ENCODE assay signal across 14 cellular contexts in the genomic region with DNA sequence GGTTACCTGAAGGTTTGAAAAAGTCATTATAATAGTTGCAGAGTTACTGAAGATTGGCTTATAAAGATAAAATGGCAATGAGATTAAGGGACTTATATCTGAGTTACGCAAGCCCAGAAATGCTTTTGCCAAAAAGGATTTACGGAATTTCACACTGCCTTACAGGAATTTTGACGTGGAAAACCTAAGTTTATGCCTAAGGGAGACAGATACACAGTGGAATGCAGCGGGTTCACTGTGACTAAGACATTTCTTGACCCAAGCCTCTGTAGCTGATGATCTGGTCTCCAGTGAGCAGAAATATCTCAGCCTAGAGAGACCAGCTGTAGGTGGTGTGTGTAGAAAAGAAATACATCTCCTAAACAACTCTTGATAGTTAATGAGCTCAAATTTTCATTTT. TPM values are rescaled to one million over a fixed set of nuclear protein-coding genes. Genes with fewer than 3 reads are reported as not detected.
DNase-seq lines count a peak whose midpoint lies in the region; ATAC-seq, FAIRE-seq and TF ChIP-seq lines count a peak whose summit lies in the region.
"Had no signal": no experiment of that assay in that cellular context is flagged by ENCODE, and none has a peak within 500 bp of the region (broad histone marks: within the 10 kb centered on the region; RNA-seq: fewer than 3 reads in every experiment).

No MANE protein-coding gene starts in this region.

- no peak overlapping the region for H4K8ac ChIP-seq in trophoblast cell (ENCODE audit: low read depth, low read length)

- TF ChIP-seq CTCF in RWPE2 (IDR thresholded peaks at IDR 0.05; ENCODE audit: poor library complexity, severe bottlenecking) (no peak), fibroblast of lung (conservative IDR thresholded peaks at IDR 0.05 in 1 of 2, IDR thresholded peaks at IDR 0.05 in 1 of 2; ENCODE audit: low read depth in 1 of 2, low read length in 2 of 2) (no peak), D721Med (IDR thresholded peaks at IDR 0.05; ENCODE audit: insufficient read depth, missing control alignments) (no peak)

- H3K79me2 ChIP-seq in fibroblast of lung (ENCODE audit: control insufficient read depth, insufficient read depth, low read length) (no peaks in the 10 kb centered on the region), trophoblast cell (ENCODE audit: control insufficient read depth, insufficient read depth, low read length, poor library complexity) (no peaks in the 10 kb centered on the region)

- H3K9me3 ChIP-seq in RWPE2 (ENCODE audit: severe bottlenecking): no peaks in the 10 kb centered on the region
- H3K9me3 ChIP-seq in fibroblast of lung (ENCODE audit: control insufficient read depth, insufficient read depth, low read depth, low read length): no peaks in the 10 kb centered on the region
- no peaks in the 10 kb centered on the region for H3K9me3 ChIP-seq in trophoblast cell (ENCODE audit: insufficient read depth, low read depth, low read length)
- H3K9me3 ChIP-seq: esophagus muscularis mucosa had no signal

- H4K20me1 ChIP-seq in fibroblast of lung (ENCODE audit: control insufficient read depth, extremely low read depth, insufficient read depth, low read length): no peaks in the 10 kb centered on the region

- H3K27ac ChIP-seq in RWPE2 (ENCODE audit: poor library complexity, severe bottlenecking): no peak overlapping the region
- H3K27ac ChIP-seq in fibroblast of lung (ENCODE audit: insufficient read depth, low read length): peak overlapping the region; percentile 61
- H3K27ac ChIP-seq in trophoblast cell (ENCODE audit: low read depth, low read length): peak overlapping the region; percentile 86
- H3K27ac ChIP-seq: esophagus muscularis mucosa had no signal

- H3K4me3 ChIP-seq in RWPE2 (ENCODE audit: severe bottlenecking) (no peak overlapping the region), fibroblast of lung (replicated peaks in 1 of 4; ENCODE audit: control extremely low read depth in 1 of 4, insufficient read depth in 1 of 4, low read depth in 3 of 4, low read length in 4 of 4) (no peak overlapping the region), trophoblast cell (ENCODE audit: low read depth, low read length) (no peak overlapping the region)
- H3K4me3 ChIP-seq: esophagus muscularis mucosa had no signal

- ATAC-seq in RWPE2 (ENCODE audit: low read depth) (peak; percentile 51; the same call in 1 of the 3 replicates), HG02840 (IDR thresholded peaks at IDR 0.05; ENCODE audit: low FRiP score, unreplicated experiment) (no peak), GM18873 (IDR thresholded peaks at IDR 0.05; ENCODE audit: low FRiP score, unreplicated experiment) (no peak)

- H3K14ac ChIP-seq in trophoblast cell (ENCODE audit: low read length): no peak overlapping the region

- H2BK12ac ChIP-seq in trophoblast cell (ENCODE audit: low read length): no peak overlapping the region

- no peak overlapping the region for H3K18ac ChIP-seq in trophoblast cell (ENCODE audit: low read length)

- H3K4me2 ChIP-seq in fibroblast of lung (ENCODE audit: extremely low read depth, insufficient read depth, low read length): peak overlapping the region; percentile 38
- H3K4me2 ChIP-seq in trophoblast cell (ENCODE audit: low read length): peak overlapping the region; percentile 27

- H3K36me3 ChIP-seq in RWPE2 (ENCODE audit: low read depth) (no peaks in the 10 kb centered on the region), fibroblast of lung (ENCODE audit: control insufficient read depth, insufficient read depth, low read length) (no peaks in the 10 kb centered on the region), trophoblast cell (ENCODE audit: control insufficient read depth in 1 of 2, insufficient read depth in 2 of 2, low read length in 2 of 2) (no peaks in the 10 kb centered on the region)
- H3K36me3 ChIP-seq: esophagus muscularis mucosa had no signal

- H4K91ac ChIP-seq in trophoblast cell (ENCODE audit: low read depth, low read length): no peak overlapping the region

- H3K4ac ChIP-seq in trophoblast cell (ENCODE audit: low read depth, low read length): no peak overlapping the region

- no peak overlapping the region for H2BK120ac ChIP-seq in trophoblast cell (ENCODE audit: insufficient read depth, low read length, poor library complexity)

- H2AFZ ChIP-seq in fibroblast of lung (ENCODE audit: low read length) (no peak overlapping the region), trophoblast cell (ENCODE audit: insufficient read depth, low read length, poor library complexity) (no peak overlapping the region)

- WGBS in trophoblast cell (ENCODE audit: extremely low coverage, insufficient coverage, insufficient read length): no CpG with 5 or more reads among the region's 4 CpGs

- no peak overlapping the region for H2AK5ac ChIP-seq in trophoblast cell (ENCODE audit: low read length)

- no peak overlapping the region for H4K12ac ChIP-seq in trophoblast cell (ENCODE audit: low read depth, low read length)

- no peak for FAIRE-seq in D721Med (lab: Jason Lieb, UNC)

- peaks cover 9% of the 10 kb centered on the region for H3K79me1 ChIP-seq in trophoblast cell (ENCODE audit: low read length)

- H2BK5ac ChIP-seq in trophoblast cell (ENCODE audit: low read depth, low read length, poor library complexity): no peak overlapping the region

- DNase-seq in EH (ENCODE audit: low read depth) (peak; percentile 98), RWPE2 (ENCODE audit: low spot score) (no peak), fibroblast of lung (ENCODE audit: low read depth in 2 of 2) (peak; percentile 88 to 95), trophoblast cell (peak; percentile 92 to 99), T-helper 9 cell (no peak), D721Med (ENCODE audit: insufficient read length, low spot score) (no peak)
- DNase-seq: activated CD8-positive, alpha-beta memory T cell treated with anti-CD3 and anti-CD28 coated beads for 24 hours; activated gamma-delta T cell treated with Interleukin-2 at 50 U/mL for 16 hours; CD4-positive, alpha-beta T cell; kidney; NCI-H446 treated with DMSO at 0.1 percent for 48 hours had no signal

- no peak overlapping the region for H3K23ac ChIP-seq in trophoblast cell (ENCODE audit: low read length)

- no peak overlapping the region for H3K9ac ChIP-seq in fibroblast of lung (ENCODE audit: insufficient read depth, low read length)
- no peak overlapping the region for H3K9ac ChIP-seq in trophoblast cell (ENCODE audit: low read length)

- H3K4me1 ChIP-seq in RWPE2 (ENCODE audit: insufficient read depth, poor library complexity, severe bottlenecking) (peaks cover 15% of the 10 kb centered on the region), fibroblast of lung (ENCODE audit: control insufficient read depth, extremely low read depth, insufficient read depth, low read length) (peaks cover 13% of the 10 kb centered on the region), trophoblast cell (ENCODE audit: control insufficient read depth in 1 of 2, insufficient read depth in 2 of 2, low read length in 2 of 2) (peaks cover 5 to 7% of the 10 kb centered on the region in 2 experiments)
- H3K4me1 ChIP-seq: esophagus muscularis mucosa had no signal

- H3K27me3 ChIP-seq in RWPE2 (ENCODE audit: insufficient read depth, poor library complexity, severe bottlenecking): no peaks in the 10 kb centered on the region
- H3K27me3 ChIP-seq in fibroblast of lung (ENCODE audit: control insufficient read depth, insufficient read depth, low read length): no peaks in the 10 kb centered on the region
- no peaks in the 10 kb centered on the region for H3K27me3 ChIP-seq in trophoblast cell (ENCODE audit: insufficient read depth, low read length)
- H3K27me3 ChIP-seq: esophagus muscularis mucosa had no signal

RNA-seq across cellular contexts. Expression of a gene that starts 10.1 kb away (rescaled TPM):
- 1.3 and 3.0 TPM in 2 replicates for total RNA-seq in fibroblast of lung
- 7.2 and 14.6 TPM in 2 replicates for polyA plus RNA-seq in fibroblast of lung
- polyA plus RNA-seq in fibroblast of lung (2012): 4.8 and 9.8 TPM in 2 replicates
- polyA minus RNA-seq in fibroblast of lung (ENCODE audit: low replicate concordance): 1.1 and 4.5 TPM in 2 replicates
- polyA plus RNA-seq in trophoblast cell (2013): 38.1 and 40.0 TPM in 2 replicates

Comparison
In these comparisons a context has a peak if more than half of its experiments do, and no peak if none do; other contexts are left out.
1. DNase-seq: peak in EH (single experiment), fibroblast of lung (2 of 2) and trophoblast cell (2 of 2); none in RWPE2 (single experiment), T-helper 9 cell (single experiment) and D721Med (single experiment).